Comparison of ENCODE assay signal across 8 cellular contexts in genomic region chr11:22192289-22192641, GRCh38. TPM values are rescaled to one million over a fixed set of nuclear protein-coding genes. Genes with fewer than 3 reads are reported as not detected.
DNase-seq lines count a peak whose midpoint lies in the region; ATAC-seq, FAIRE-seq and TF ChIP-seq lines count a peak whose summit lies in the region.

No MANE protein-coding gene starts in this region.

- no peak for TF ChIP-seq POLR2A in uterus (IDR thresholded peaks at IDR 0.05)

- intact Hi-C loops in mammary epithelial cell (cut with micrococcal nuclease), result no loop called here
- intact Hi-C loops in uterus (cut with DNase I; ENCODE audit: low total_unique reads), result no loop called here

- peak overlapping the region; percentile 90 for H3K4me2 ChIP-seq in mammary epithelial cell (ENCODE audit: insufficient read depth, low read depth, low read length)

- H3K9me3 ChIP-seq in mammary epithelial cell (replicated peaks; ENCODE audit: insufficient read depth, low read length) (no peaks in the 10 kb centered on the region), mesodermal cell (ENCODE audit: control insufficient read depth, low read length) (no peaks in the 10 kb centered on the region), uterus (no peaks in the 10 kb centered on the region)

- no peak overlapping the region for H3K9ac ChIP-seq in mammary epithelial cell (ENCODE audit: insufficient read depth, low read length)

- no peaks in the 10 kb centered on the region for H3K79me2 ChIP-seq in mammary epithelial cell (ENCODE audit: insufficient read depth, low read length)

- DNase-seq in DMS53 treated with DMSO at 0.1 percent for 48 hours (lab: John Stamatoyannopoulos, UW; ENCODE audit: unreplicated experiment), result peak; percentile 23
- peak; percentile 17 for DNase-seq in HTR-8/SVneo (ENCODE audit: insufficient read length, low spot score)
- DNase-seq in mammary epithelial cell, result no peak
- no peak for DNase-seq in uterus
- DNase-seq in G401 (ENCODE audit: low spot score), result no peak
- DNase-seq in activated CD4-positive, alpha-beta T cell treated with anti-CD3 and anti-CD28 coated beads, Interleukin-2, amount 50 U/mL, for 1 hour, result no peak

- H3K4me3 ChIP-seq in mammary epithelial cell (replicated peaks in 1 of 3; ENCODE audit: insufficient read depth in 1 of 3, low read depth in 2 of 3, low read length in 3 of 3) (peak overlapping the region in 2 of 3 experiments; percentile 38 to 44), mesodermal cell (ENCODE audit: extremely low read depth, insufficient read depth, low read length, poor library complexity, severe bottlenecking) (peak overlapping the region; percentile 69), uterus (peak overlapping the region; percentile 45 to 46)

- H3K36me3 ChIP-seq in mammary epithelial cell (ENCODE audit: insufficient read depth, low read length), result no peaks in the 10 kb centered on the region
- H3K36me3 ChIP-seq in mesodermal cell (ENCODE audit: control insufficient read depth, insufficient read depth, low read length), result no peaks in the 10 kb centered on the region
- no peaks in the 10 kb centered on the region for H3K36me3 ChIP-seq in uterus

- no peak for FAIRE-seq in HTR-8/SVneo (lab: Jason Lieb, UNC)

- H3K27me3 ChIP-seq in mammary epithelial cell (ENCODE audit: insufficient read depth, low read length) (peaks cover 12% of the 10 kb centered on the region), uterus (no peaks in the 10 kb centered on the region)

- CTCF ChIA-PET in mammary epithelial cell (lab: Charles Lee; ENCODE audit: low non-redundant PET), result no interaction called here

- in situ Hi-C loops in mammary epithelial cell (cut with MboI; ENCODE audit: low sequenced_read_pairs in 2 of 2) (no loop called here), G401 (cut with HindIII; ENCODE audit: low sequenced_read_pairs) (no loop called here)

- no peak for ATAC-seq in GM18498 (IDR thresholded peaks at IDR 0.05; ENCODE audit: unreplicated experiment)

- H4K20me1 ChIP-seq in mammary epithelial cell (ENCODE audit: insufficient read depth, low read length), result no peaks in the 10 kb centered on the region

- BruUV-seq in mammary epithelial cell (replicated peaks; lab: Mats Ljungman, UMichigan), result no TSS peak

- dilution Hi-C loops in mammary epithelial cell (cut with HindIII; ENCODE audit: low sequenced_read_pairs), result no loop called here

- H3K27ac ChIP-seq in mammary epithelial cell (ENCODE audit: insufficient read depth, low read depth, low read length), result no peak overlapping the region
- no peak overlapping the region for H3K27ac ChIP-seq in mesodermal cell (ENCODE audit: low read depth, low read length, severe bottlenecking)
- H3K27ac ChIP-seq in uterus, result no peak overlapping the region

- peaks cover 12% of the 10 kb centered on the region for H3K4me1 ChIP-seq in mammary epithelial cell (ENCODE audit: insufficient read depth, low read length)
- H3K4me1 ChIP-seq in mesodermal cell (ENCODE audit: control insufficient read depth, insufficient read depth, low read length, poor library complexity, severe bottlenecking), result no peaks in the 10 kb centered on the region
- H3K4me1 ChIP-seq in uterus, result no peaks in the 10 kb centered on the region

- 20% methylated on average over 2 of the region's 7 CpGs for WGBS in mammary epithelial cell (ENCODE audit: low coverage, missing lambda C conversion rate)
- WGBS in mesodermal cell (ENCODE audit: insufficient coverage in 2 of 2), 2 experiments, result 0 to 6% methylated on average over 2 to 4 of the region's 7 CpGs

- TF ChIP-seq CTCF in mammary epithelial cell (conservative IDR thresholded peaks at IDR 0.05 in 1 of 2, IDR thresholded peaks at IDR 0.05 in 1 of 2; ENCODE audit: extremely low read depth in 1 of 2, insufficient read depth in 1 of 2, low read depth in 1 of 2, low read length in 2 of 2) (peak in 1 of 2 donors; percentile 23), uterus (IDR thresholded peaks at IDR 0.05) (no peak)

- peak overlapping the region; percentile 76 for H2AFZ ChIP-seq in mammary epithelial cell (ENCODE audit: low read depth, low read length)

RNA-seq across cellular contexts. Expression of gene ANO5, which starts 0.6 kb away (rescaled TPM):
- total RNA-seq in mammary epithelial cell, result under 1 TPM in 1 of 2 donors, not detected in 1; under 0.01 TPM
- not detected for polyA plus RNA-seq in mammary epithelial cell
- not detected for polyA minus RNA-seq in mammary epithelial cell
- polyA plus RNA-seq in mesodermal cell (2013, experiment 1 of 2), result 2.4 TPM
- 2.2 TPM for polyA plus RNA-seq in mesodermal cell (2013, experiment 2 of 2)
- 10 to 100 TPM in 1 of 4 donors, 1 to 10 TPM in 3; 3.5 to 14.5 (median 4.8) TPM for total RNA-seq in uterus
- total RNA-seq in G401 (2014; rRNA removed; shearing (Covaris generic)), result 1.1 and 1.6 TPM in 2 replicates

Comparison
In these comparisons a context has a peak if more than half of its experiments do, and no peak if none do; other contexts are left out.
1. DNase-seq: peak in DMS53 treated with DMSO at 0.1 percent for 48 hours (single experiment) and HTR-8/SVneo (single experiment); none in mammary epithelial cell (single experiment), uterus (0 of 2), G401 (single experiment) and activated CD4-positive, alpha-beta T cell treated with anti-CD3 and anti-CD28 coated beads, Interleukin-2, amount 50 U/mL, for 1 hour (single experiment).
2. Peak in every context shown above with its lines, with median percentiles within 50 percentile points of each other: H3K4me3 ChIP-seq.